11 cellular contexts compared by ENCODE assay signal in genomic region chr5:140734354-140734753, GRCh38. TPM values are rescaled to one million over a fixed set of nuclear protein-coding genes. Genes with fewer than 3 reads are reported as not detected.
DNase-seq lines count a peak whose midpoint lies in the region; ATAC-seq and TF ChIP-seq lines count a peak whose summit lies in the region.
"Had no signal": no experiment of that assay in that cellular context is flagged by ENCODE, and none has a peak within 500 bp of the region (broad histone marks: within the 10 kb centered on the region; RNA-seq: fewer than 3 reads in every experiment).

No MANE protein-coding gene starts in this region.

- TF ChIP-seq CTCF in 22Rv1 (IDR thresholded peaks at IDR 0.05) (peak; percentile 63), HCT116 (IDR thresholded peaks at IDR 0.05 in 2 of 3, conservative IDR thresholded peaks at IDR 0.05 in 1 of 3; ENCODE audit: borderline replicate concordance in 1 of 3, insufficient read depth in 1 of 3, low read depth in 2 of 3, low read length in 2 of 3) (peak; percentile 21 to 45 (median 22); a peak in 4 of 6 replicates), WERI-Rb-1 (IDR thresholded peaks at IDR 0.05; ENCODE audit: low read depth, low read length) (peak; percentile 46; the same call in 1 of the 2 replicates), mucosa of descending colon (IDR thresholded peaks at IDR 0.05) (no peak)

- H3K9me3 ChIP-seq in HCT116 (ENCODE audit: control insufficient read depth in 1 of 2, insufficient read depth in 1 of 2, low read depth in 1 of 2, low read length in 2 of 2) (no peaks in the 10 kb centered on the region), WERI-Rb-1 (ENCODE audit: severe bottlenecking) (no peaks in the 10 kb centered on the region), mucosa of descending colon (no peaks in the 10 kb centered on the region)

- H4K20me1 ChIP-seq in HCT116 (ENCODE audit: insufficient read depth) = no peaks in the 10 kb centered on the region

- H2AFZ ChIP-seq in HCT116 (ENCODE audit: low read depth, low read length, poor library complexity, severe bottlenecking) = no peak overlapping the region

- H3K27ac ChIP-seq in 22Rv1 (no peak overlapping the region), HCT116 (ENCODE audit: low read depth, low read length) (no peak overlapping the region), WERI-Rb-1 (no peak overlapping the region)

- no peaks in the 10 kb centered on the region for H3K79me2 ChIP-seq in HCT116 (ENCODE audit: insufficient read depth, low read length)

- H3K9me3 Mint-ChIP-seq in activated T-helper 1 cell treated with anti-CD3 and anti-CD28 coated beads, Interleukin-12 subunit alpha, Interleukin-12 subunit beta, Interleukin-2, Interleukin-4 antibody, amounts not matched to agents 30 ng/mL and 10 ng/mL and 1 ng/mL, durations not matched to agents 14 hours and 24 hours and 36 hours = peaks cover 9% of the 10 kb centered on the region
- H3K9me3 Mint-ChIP-seq: CD4-positive, alpha-beta T cell had no signal

- POLR2A ChIA-PET in HCT116 (lab: Charles Lee) = no interaction called here

- BruUV-seq in HCT116 (replicated peaks; lab: Mats Ljungman, UMichigan) = no TSS peak

- CTCF ChIA-PET in HCT116 (lab: Charles Lee) = no interaction called here

- ATAC-seq in HCT116 (peak; percentile 68), mucosa of descending colon (no peak), GM19463 (IDR thresholded peaks at IDR 0.05; ENCODE audit: unreplicated experiment) (no peak)

- intact Hi-C loops in HCT116 (cut with micrococcal nuclease) (no loop called here), mucosa of descending colon (cut with DNase I, micrococcal nuclease) (no loop called here)
- intact Hi-C loops in activated T-helper 1 cell treated with anti-CD3 and anti-CD28 coated beads, Interleukin-12 subunit alpha, Interleukin-12 subunit beta, Interleukin-2, Interleukin-4 antibody, amounts not matched to agents 30 ng/mL and 10 ng/mL and 1 ng/mL, durations not matched to agents 14 hours and 24 hours and 36 hours (cut with micrococcal nuclease) = no loop called here

- H3K27me3 Mint-ChIP-seq in activated T-helper 1 cell treated with anti-CD3 and anti-CD28 coated beads, Interleukin-12 subunit alpha, Interleukin-12 subunit beta, Interleukin-2, Interleukin-4 antibody, amounts not matched to agents 30 ng/mL and 10 ng/mL and 1 ng/mL, durations not matched to agents 14 hours and 24 hours and 36 hours (ENCODE audit: insufficient read depth) = peaks cover 5% of the 10 kb centered on the region

- H3K9me2 ChIP-seq in HCT116 (ENCODE audit: insufficient read depth) = no peaks in the 10 kb centered on the region

- H3K9ac ChIP-seq in HCT116 (ENCODE audit: low read length) = no peak overlapping the region

- H3K36me3 ChIP-seq in HCT116 (ENCODE audit: control insufficient read depth in 1 of 2, insufficient read depth in 2 of 2, low read length in 2 of 2) (no peaks in the 10 kb centered on the region), WERI-Rb-1 (no peaks in the 10 kb centered on the region), mucosa of descending colon (ENCODE audit: low read depth) (no peaks in the 10 kb centered on the region)

- no peak for TF ChIP-seq POLR2A in HCT116 (IDR thresholded peaks at IDR 0.05; ENCODE audit: borderline replicate concordance, extremely low read depth, insufficient read depth, insufficient read length)

- no peak for DNase-seq in HCT116 (ENCODE audit: low read depth, low spot score)
- DNase-seq in WERI-Rb-1 = peak; percentile 20
- peak; percentile 18 for DNase-seq in iPS-NIHi7 (ENCODE audit: extremely low spot score)
- no peak for DNase-seq in mucosa of descending colon
- no peak for DNase-seq in pons (ENCODE audit: low spot score)
- no peak for DNase-seq in activated T-helper 1 cell treated with anti-CD3 and anti-CD28 coated beads, Interleukin-12 subunit alpha, Interleukin-12 subunit beta, Interleukin-2, Interleukin-4 antibody, amounts not matched to agents 30 ng/mL and 10 ng/mL and 1 ng/mL, durations not matched to agents 14 hours and 24 hours and 36 hours (ENCODE audit: low spot score)
- DNase-seq: activated effector memory CD4-positive, alpha-beta T cell treated with Interleukin-2 at 50 U/mL for 16 hours; CD4-positive, alpha-beta T cell had no signal

- H3K4me3 Mint-ChIP-seq in activated T-helper 1 cell treated with anti-CD3 and anti-CD28 coated beads, Interleukin-12 subunit alpha, Interleukin-12 subunit beta, Interleukin-2, Interleukin-4 antibody, amounts not matched to agents 30 ng/mL and 10 ng/mL and 1 ng/mL, durations not matched to agents 14 hours and 24 hours and 36 hours = no peak overlapping the region
- H3K4me3 Mint-ChIP-seq: CD4-positive, alpha-beta T cell had no signal

- H3K4me1 Mint-ChIP-seq in activated T-helper 1 cell treated with anti-CD3 and anti-CD28 coated beads, Interleukin-12 subunit alpha, Interleukin-12 subunit beta, Interleukin-2, Interleukin-4 antibody, amounts not matched to agents 30 ng/mL and 10 ng/mL and 1 ng/mL, durations not matched to agents 14 hours and 24 hours and 36 hours (ENCODE audit: low read depth) = no peaks in the 10 kb centered on the region

- RAD21 ChIA-PET in HCT116 (lab: Charles Lee; ENCODE audit: low non-redundant PET in 1 of 2, low total read pairs in 2 of 2, uncharacterized antibody in 2 of 2, unreplicated experiment in 2 of 2) = no interaction called here

- no peak overlapping the region for H3K27ac Mint-ChIP-seq in activated T-helper 1 cell treated with anti-CD3 and anti-CD28 coated beads, Interleukin-12 subunit alpha, Interleukin-12 subunit beta, Interleukin-2, Interleukin-4 antibody, amounts not matched to agents 30 ng/mL and 10 ng/mL and 1 ng/mL, durations not matched to agents 14 hours and 24 hours and 36 hours
- H3K27ac Mint-ChIP-seq: CD4-positive, alpha-beta T cell had no signal

- H3K4me1 ChIP-seq in HCT116 (ENCODE audit: control insufficient read depth in 1 of 2, insufficient read depth in 2 of 2, low read length in 2 of 2) (no peaks in the 10 kb centered on the region), mucosa of descending colon (ENCODE audit: low read depth) (no peaks in the 10 kb centered on the region)

- H3K27me3 ChIP-seq in HCT116 (ENCODE audit: insufficient read depth, low read length) = no peaks in the 10 kb centered on the region
- no peaks in the 10 kb centered on the region for H3K27me3 ChIP-seq in WERI-Rb-1 (ENCODE audit: insufficient read depth, low read depth, severe bottlenecking)

- no peak overlapping the region for H3K4me3 ChIP-seq in HCT116 (replicated peaks in 1 of 2; ENCODE audit: low read depth in 1 of 2, low read length in 2 of 2)
- H3K4me3 ChIP-seq in WERI-Rb-1 (ENCODE audit: low read depth, low read length) = no peak overlapping the region
- no peak overlapping the region for H3K4me3 ChIP-seq in mucosa of descending colon

- no peak overlapping the region for H3K4me2 ChIP-seq in HCT116 (ENCODE audit: low read length)

- no peaks in the 10 kb centered on the region for H3K36me3 Mint-ChIP-seq in activated T-helper 1 cell treated with anti-CD3 and anti-CD28 coated beads, Interleukin-12 subunit alpha, Interleukin-12 subunit beta, Interleukin-2, Interleukin-4 antibody, amounts not matched to agents 30 ng/mL and 10 ng/mL and 1 ng/mL, durations not matched to agents 14 hours and 24 hours and 36 hours (ENCODE audit: low read depth)

- TF ChIP-seq RAD21 in HCT116 (IDR thresholded peaks at IDR 0.05; ENCODE audit: low read depth) = peak; percentile 59

TF ChIP-seq in HCT116, 20 proteins besides CTCF, POLR2A, EP300 and RAD21 (continues in another document):
- TF ChIP-seq ZNF274 (IDR thresholded peaks at IDR 0.05; ENCODE audit: low read depth, low read length) (no peak), FOSL1 (IDR thresholded peaks at IDR 0.05; ENCODE audit: low read depth) (no peak), CEBPB (IDR thresholded peaks at IDR 0.05; ENCODE audit: low read depth) (no peak), EZH2phosphoT487 (IDR thresholded peaks at IDR 0.05; ENCODE audit: borderline replicate concordance) (no peak), SIN3A (IDR thresholded peaks at IDR 0.05; ENCODE audit: low read depth) (no peak)

RNA-seq across cellular contexts. Expression of gene ZMAT2, which starts 34.1 kb away (rescaled TPM):
- 55.3 TPM for total RNA-seq in HCT116 (2021; ENCODE audit: unreplicated experiment)
- polyA plus RNA-seq in HCT116 (2012) = 47.3 and 62.9 TPM in 2 replicates
- 10 to 100 TPM; 43.8 to 59.7 (median 45.9) TPM for total RNA-seq in mucosa of descending colon
- 68.0 and 71.2 TPM in 2 replicates for total RNA-seq in activated T-helper 1 cell treated with anti-CD3 and anti-CD28 coated beads, Interleukin-12 subunit alpha, Interleukin-12 subunit beta, Interleukin-2, Interleukin-4 antibody, amounts not matched to agents 30 ng/mL and 10 ng/mL and 1 ng/mL, durations not matched to agents 14 hours and 24 hours and 36 hours

RNA-seq across cellular contexts. Expression of gene HARS2, which starts 43.1 kb away (rescaled TPM):
- total RNA-seq in HCT116 (2021; ENCODE audit: unreplicated experiment) = 38.8 TPM
- polyA plus RNA-seq in HCT116 (2012) = 27.1 and 31.5 TPM in 2 replicates
- total RNA-seq in mucosa of descending colon = 10 to 100 TPM; 28.9 to 43.3 (median 39.6) TPM
- 31.2 and 32.7 TPM in 2 replicates for total RNA-seq in activated T-helper 1 cell treated with anti-CD3 and anti-CD28 coated beads, Interleukin-12 subunit alpha, Interleukin-12 subunit beta, Interleukin-2, Interleukin-4 antibody, amounts not matched to agents 30 ng/mL and 10 ng/mL and 1 ng/mL, durations not matched to agents 14 hours and 24 hours and 36 hours

RNA-seq across cellular contexts. Expression of gene HARS1, which starts 43.2 kb away (rescaled TPM):
- 91.1 TPM for total RNA-seq in HCT116 (2021; ENCODE audit: unreplicated experiment)
- 70.7 and 81.3 TPM in 2 replicates for polyA plus RNA-seq in HCT116 (2012)
- total RNA-seq in mucosa of descending colon = 10 to 100 TPM; 44.5 to 58.3 (median 56.4) TPM
- 112 and 114 TPM in 2 replicates for total RNA-seq in activated T-helper 1 cell treated with anti-CD3 and anti-CD28 coated beads, Interleukin-12 subunit alpha, Interleukin-12 subunit beta, Interleukin-2, Interleukin-4 antibody, amounts not matched to agents 30 ng/mL and 10 ng/mL and 1 ng/mL, durations not matched to agents 14 hours and 24 hours and 36 hours

RNA-seq across cellular contexts. Expression of gene PCDHA1, which starts 51.6 kb away (rescaled TPM):
- total RNA-seq in HCT116 (2021; ENCODE audit: unreplicated experiment) = not detected
- 0.01 and 0.14 TPM in 2 replicates for polyA plus RNA-seq in HCT116 (2012)
- total RNA-seq in mucosa of descending colon = under 1 TPM in 1 of 3 donors, not detected in 2; 0.32 TPM
- not detected in 2 replicates for total RNA-seq in activated T-helper 1 cell treated with anti-CD3 and anti-CD28 coated beads, Interleukin-12 subunit alpha, Interleukin-12 subunit beta, Interleukin-2, Interleukin-4 antibody, amounts not matched to agents 30 ng/mL and 10 ng/mL and 1 ng/mL, durations not matched to agents 14 hours and 24 hours and 36 hours
- total RNA-seq: CD4-positive, alpha-beta T cell; lower leg skin had no signal

Comparison
In these comparisons a context has a peak if more than half of its experiments do, and no peak if none do; other contexts are left out.
1. DNase-seq: peak in WERI-Rb-1 (single experiment) and iPS-NIHi7 (single experiment); none in HCT116 (single experiment), mucosa of descending colon (0 of 3), pons (single experiment) and activated T-helper 1 cell treated with anti-CD3 and anti-CD28 coated beads, Interleukin-12 subunit alpha, Interleukin-12 subunit beta, Interleukin-2, Interleukin-4 antibody, amounts not matched to agents 30 ng/mL and 10 ng/mL and 1 ng/mL, durations not matched to agents 14 hours and 24 hours and 36 hours (single experiment).